ENCODE assay signal across 32 cellular contexts in the genomic region with DNA sequence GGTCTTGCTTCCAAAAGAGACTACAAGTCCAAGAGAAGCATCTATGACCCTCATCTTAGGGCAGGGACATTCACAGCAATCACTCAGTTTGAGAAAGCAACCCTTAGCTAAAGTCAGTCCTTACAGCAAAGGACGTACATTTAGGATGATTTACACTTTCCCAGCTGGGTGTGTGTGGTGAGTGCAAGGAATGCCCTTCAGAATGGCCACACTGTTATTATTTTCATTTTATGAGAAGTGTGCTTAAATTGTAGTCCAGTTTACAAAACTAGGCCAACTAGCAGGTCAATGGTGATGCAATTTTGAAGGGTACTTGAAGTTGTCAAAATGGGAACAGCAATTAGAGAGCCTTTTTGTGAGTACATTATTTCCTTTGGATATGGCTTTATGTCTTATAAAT. TPM values are rescaled to one million over a fixed set of nuclear protein-coding genes. Genes with fewer than 3 reads are reported as not detected.
"Had no signal": no experiment of that assay in that cellular context is flagged by ENCODE, and none has a peak within 500 bp of the region (broad histone marks: within the 10 kb centered on the region; RNA-seq: fewer than 3 reads in every experiment).

No MANE protein-coding gene starts in this region.

- H3K4me1 ChIP-seq: left ventricle myocardium inferior, pancreas, prostate gland, stomach, testis, thyroid gland, transverse colon had no signal

- H3K9me3 ChIP-seq: mucosa of descending colon, pancreas, prostate gland, testis, thyroid gland, transverse colon, upper lobe of left lung had no signal

- H3K27me3 ChIP-seq: pancreas, testis, thyroid gland, transverse colon, upper lobe of left lung had no signal

- H3K27ac ChIP-seq: left ventricle myocardium inferior, pancreas, prostate gland, skin epidermis, stomach, testis, thyroid gland, transverse colon, upper lobe of left lung had no signal

- FAIRE-seq: islet of Langerhans, kidney, pancreas, urothelium cell line had no signal

- DNase-seq: hypothalamus; immature natural killer cell; kidney; left colon; left ventricle myocardium inferior; midbrain; mucosa of descending colon; naive thymus-derived CD4-positive, alpha-beta T cell; pancreas; posterior cingulate gyrus; retina; right cardiac atrium; stimulated activated CD4-positive, alpha-beta T cell treated with anti-CD3 and anti-CD28 coated beads, Interleukin-12 subunit alpha, Interleukin-12 subunit beta, amount 100 ng/mL, for 4 hours; stimulated activated CD4-positive, alpha-beta T cell treated with anti-CD3 and anti-CD28 coated beads, Interleukin-15, amount 100 ng/mL, for 24 hours; stimulated activated CD4-positive, alpha-beta T cell treated with anti-CD3 and anti-CD28 coated beads, Interleukin-2, amount 100 ng/mL, for 24 hours; stimulated activated CD4-positive, alpha-beta T cell treated with anti-CD3 and anti-CD28 coated beads, Interleukin-4, amount 100 ng/mL, for 1 hour; stimulated activated naive B cell treated with anti-CD40 and anti-IgM and Interleukin-4, amounts not matched to agents 10 μg/mL and 1 μg/mL and 100 μg/mL, for 72 hours; stimulated activated naive CD8-positive, alpha-beta T cell treated with anti-CD3 and anti-CD28 coated beads, Interleukin-15, Interleukin-2, amounts not matched to agents 100 U/mL and 50 U/mL, for 24 hours; stomach; testis; thyroid gland; transverse colon; upper lobe of left lung had no signal

- ATAC-seq: left colon; mucosa of descending colon; naive thymus-derived CD4-positive, alpha-beta T cell; natural killer cell treated with Interleukin-12 subunit alpha and Interleukin-12 subunit beta and Interleukin-15 and Interleukin-18, amount 100 ng/mL, for 72 hours; pancreas; right cardiac atrium; sciatic nerve; stimulated activated naive CD8-positive, alpha-beta T cell treated with anti-CD3 and anti-CD28 coated beads, Interleukin-15, Interleukin-2, amounts not matched to agents 100 U/mL and 50 U/mL, for 24 hours had no signal

- H3K4me3 ChIP-seq: left ventricle myocardium inferior, mucosa of descending colon, pancreas, prostate gland, skin epidermis, stomach, testis, thyroid gland, transverse colon, upper lobe of left lung had no signal

- H3K36me3 ChIP-seq: left ventricle myocardium inferior, pancreas, prostate gland, stomach, thyroid gland, transverse colon, upper lobe of left lung had no signal

RNA-seq across cellular contexts. Expression of gene CCK, which starts 26.0 kb away (rescaled TPM):
- total RNA-seq: kidney; left colon; left ventricle myocardium inferior; lung microvascular endothelial cell; myocyte; naive thymus-derived CD4-positive, alpha-beta T cell; natural killer cell treated with Interleukin-12 subunit alpha and Interleukin-12 subunit beta and Interleukin-15 and Interleukin-18, amount 100 ng/mL, for 72 hours; right cardiac atrium; sciatic nerve had no signal
- polyA plus RNA-seq: immature natural killer cell; naive thymus-derived CD4-positive, alpha-beta T cell; neural cell; right cardiac atrium had no signal
